23 cellular contexts compared by ENCODE assay signal in genomic region chrX:14779589-14779988, GRCh38.
A peak's percentile ranks its signal among the peaks of the same experiment; 100 is the strongest.
DNase-seq lines count a peak whose midpoint lies in the region; ATAC-seq and TF ChIP-seq lines count a peak whose summit lies in the region.
"Had no signal": no experiment of that assay in that cellular context is flagged by ENCODE, and none has a peak within 500 bp of the region (broad histone marks: within the 10 kb centered on the region; RNA-seq: fewer than 3 reads in every experiment).

No MANE protein-coding gene starts in this region.

- no peaks in the 10 kb centered on the region for H3K9me2 ChIP-seq in PC-3 (replicated peaks; ENCODE audit: low read length)

- CTCF ChIA-PET in PC-3 (lab: Charles Lee) = no interaction called here

- no peak overlapping the region for H2AFZ ChIP-seq in PC-3 (ENCODE audit: low read length)

- no peaks in the 10 kb centered on the region for H3K9me3 ChIP-seq in PC-3 (ENCODE audit: low read length)
- H3K9me3 ChIP-seq: HAP-1, SJSA1 had no signal

- H3K4me1 ChIP-seq in PC-3 (ENCODE audit: insufficient read depth, low read length) = peaks cover 4% of the 10 kb centered on the region; the same call in 1 of the 2 replicates
- H3K4me1 ChIP-seq: HAP-1, SJSA1 had no signal

- ATAC-seq in PC-3 (peak; percentile 27; the same call in 1 of the 2 replicates), Right ventricle myocardium inferior (no peak)
- ATAC-seq: CD8-positive, alpha-beta T cell had no signal

- no TSS peak for BruUV-seq in PC-3 (replicated peaks; lab: Mats Ljungman, UMichigan)

- H3F3A ChIP-seq in PC-3 (ENCODE audit: low read length, unreplicated experiment) = no peaks in the 10 kb centered on the region

- H4K20me1 ChIP-seq in PC-3 (ENCODE audit: low read length) = no peaks in the 10 kb centered on the region

- no peaks in the 10 kb centered on the region for H3K79me2 ChIP-seq in PC-3 (ENCODE audit: low read length)

- no peaks in the 10 kb centered on the region for H3K36me3 ChIP-seq in PC-3 (ENCODE audit: low read depth, low read length)
- H3K36me3 ChIP-seq: HAP-1, SJSA1 had no signal

- H3K4me2 ChIP-seq in PC-3 (ENCODE audit: low read length) = no peak overlapping the region

- H3K27ac ChIP-seq in PC-3 (ENCODE audit: low read length) = no peak overlapping the region
- H3K27ac ChIP-seq: C4-2B, SJSA1 had no signal

- H3K27me3 ChIP-seq in PC-3 (ENCODE audit: low read length) = no peaks in the 10 kb centered on the region
- H3K27me3 ChIP-seq: SJSA1 had no signal

- POLR2A ChIA-PET in PC-3 (lab: Charles Lee; ENCODE audit: unreplicated experiment) = no interaction called here

- intact Hi-C loops in PC-3 (cut with micrococcal nuclease) (no loop called here), Right ventricle myocardium inferior (cut with DNase I) (no loop called here)

- H3K9ac ChIP-seq in PC-3 (ENCODE audit: low read length) = no peak overlapping the region

- TF ChIP-seq CTCF in PC-3 (conservative IDR thresholded peaks at IDR 0.05; ENCODE audit: low read depth, low read length) = no peak

- DNase-seq in EL (peak; percentile 8), M059J (ENCODE audit: low read depth) (peak; percentile 4), PC-3 (peak; percentile 7), iris pigment epithelial cell (ENCODE audit: low read depth) (peak; percentile 15), NCI-H146 treated with DMSO at 0.1 percent for 48 hours (lab: John Stamatoyannopoulos, UW; ENCODE audit: unreplicated experiment) (no peak), dedifferentiated amniotic fluid mesenchymal stem cell (ENCODE audit: extremely low spot score) (no peak), Right ventricle myocardium inferior (ENCODE audit: missing footprints) (no peak)
- DNase-seq: CD8-positive, alpha-beta T cell; DMS 273 treated with DMSO at 0.1 percent for 48 hours; DMS79; GOT3; Karpas-422; NCI-H1048; NCI-H1417; NCI-H1694 treated with DMSO at 0.1 percent for 48 hours; NCI-H2081; NCI-H226; NCI-H510A; NCI-H69; Right ventricle myocardium superior had no signal

- H3K4me3 ChIP-seq in PC-3 (ENCODE audit: low read length) = no peak overlapping the region
- H3K4me3 ChIP-seq: HAP-1, SJSA1 had no signal

Comparison
In these comparisons a context has a peak if more than half of its experiments do, and no peak if none do; other contexts are left out.
1. DNase-seq: peak in EL (single experiment), M059J (single experiment), PC-3 (single experiment) and iris pigment epithelial cell (single experiment); none in NCI-H146 treated with DMSO at 0.1 percent for 48 hours (single experiment), dedifferentiated amniotic fluid mesenchymal stem cell (single experiment) and Right ventricle myocardium inferior (single experiment).